Comparison of ENCODE assay signal across 25 cellular contexts in genomic region chr11:32316232-32316631, GRCh38.
A peak's percentile ranks its signal among the peaks of the same experiment; 100 is the strongest.
DNase-seq lines count a peak whose midpoint lies in the region; ATAC-seq, FAIRE-seq and TF ChIP-seq lines count a peak whose summit lies in the region.
"Had no signal": no experiment of that assay in that cellular context is flagged by ENCODE, and none has a peak within 500 bp of the region (broad histone marks: within the 10 kb centered on the region; RNA-seq: fewer than 3 reads in every experiment).

No MANE protein-coding gene starts in this region.

- DNase-seq in GM13977 (ENCODE audit: low spot score) (peak; percentile 41), GM12878 (ENCODE audit: low read depth, low spot score) (no peak), GM23338 (ENCODE audit: low spot score) (no peak), heart left ventricle (no peak), heart right ventricle (no peak), H4 (ENCODE audit: low spot score) (no peak)
- DNase-seq: CD4-positive, CD25-positive, alpha-beta regulatory T cell; COR-L47; DND-41; H7; HFFc6; Karpas-422; MG63; NCI-H1417 treated with DMSO at 0.1 percent for 48 hours; NCI-H187 treated with DMSO at 0.1 percent for 48 hours; NCI-H2107; NCI-H226; NCI-H524; NCI-H774; Peyer's patch; SJCRH30; T-cell had no signal

- no peak overlapping the region for H3K4me2 ChIP-seq in GM12878 (ENCODE audit: control insufficient read depth, insufficient read depth)
- no peak overlapping the region for H3K4me2 ChIP-seq in GM23338

- intact Hi-C loops in GM12878 (cut with micrococcal nuclease; ENCODE audit: unreplicated experiment) (no loop called here), heart left ventricle (cut with DNase I) (no loop called here), heart right ventricle (cut with DNase I) (no loop called here)

- no peak overlapping the region for H3K4me3 Mint-ChIP-seq in GM23338
- H3K4me3 Mint-ChIP-seq: CD4-positive, CD25-positive, alpha-beta regulatory T cell; HFFc6; T-cell; T-helper 2 cell treated with Interferon-gamma antibody and Interleukin-4, amounts not matched to agents 5 μg/mL and 100 μg/mL, for 36 hours had no signal

- FAIRE-seq in GM12878 (lab: Jason Lieb, UNC): peak; percentile 82

- no peak for TF ChIP-seq RAD21 in GM12878 (IDR thresholded peaks at IDR 0.05; ENCODE audit: insufficient read depth, low read depth, low read length)

- no peak overlapping the region for H3K9ac ChIP-seq in GM12878 (ENCODE audit: control insufficient read depth, insufficient read depth, low read length)

- no peak overlapping the region for H3K27ac ChIP-seq in GM12878 (ENCODE audit: control insufficient read depth, insufficient read depth)
- H3K27ac ChIP-seq in GM23338 (ENCODE audit: low read depth): no peak overlapping the region
- H3K27ac ChIP-seq in heart left ventricle: no peak overlapping the region
- H3K27ac ChIP-seq in heart right ventricle: no peak overlapping the region
- H3K27ac ChIP-seq: Peyer's patch, SJCRH30 had no signal

- no peaks in the 10 kb centered on the region for H3K79me2 ChIP-seq in GM12878 (ENCODE audit: control insufficient read depth, insufficient read depth, low read length)
- no peaks in the 10 kb centered on the region for H3K79me2 ChIP-seq in GM23338 (replicated peaks; ENCODE audit: insufficient read depth)

- ATAC-seq in GM18868 (IDR thresholded peaks at IDR 0.05; ENCODE audit: unreplicated experiment) (peak; percentile 47), HG03520 (IDR thresholded peaks at IDR 0.05; ENCODE audit: unreplicated experiment) (peak; percentile 55), GM12878 (peak; percentile 68), GM23338 (no peak), heart left ventricle (no peak), heart right ventricle (no peak)
- ATAC-seq: T-cell had no signal

- H3K36me3 ChIP-seq in GM12878 (ENCODE audit: control insufficient read depth in 2 of 2, insufficient read depth in 2 of 2, low read length in 1 of 2): no peaks in the 10 kb centered on the region
- no peaks in the 10 kb centered on the region for H3K36me3 ChIP-seq in GM23338 (ENCODE audit: insufficient read depth)
- no peaks in the 10 kb centered on the region for H3K36me3 ChIP-seq in heart left ventricle
- H3K36me3 ChIP-seq in heart right ventricle: no peaks in the 10 kb centered on the region
- H3K36me3 ChIP-seq: MG63, Peyer's patch, SJCRH30 had no signal

- no peaks in the 10 kb centered on the region for H3K9me3 Mint-ChIP-seq in GM23338
- H3K9me3 Mint-ChIP-seq: CD4-positive, CD25-positive, alpha-beta regulatory T cell; HFFc6; T-cell; T-helper 2 cell treated with Interferon-gamma antibody and Interleukin-4, amounts not matched to agents 5 μg/mL and 100 μg/mL, for 36 hours had no signal

- no peak overlapping the region for H3K4me3 ChIP-seq in GM12878
- H3K4me3 ChIP-seq in GM23338: no peak overlapping the region
- no peak overlapping the region for H3K4me3 ChIP-seq in heart left ventricle
- H3K4me3 ChIP-seq in heart right ventricle: no peak overlapping the region
- H3K4me3 ChIP-seq: MG63, Peyer's patch, SJCRH30 had no signal

- H3K27ac Mint-ChIP-seq in GM23338: no peak overlapping the region
- H3K27ac Mint-ChIP-seq: CD4-positive, CD25-positive, alpha-beta regulatory T cell; HFFc6; T-cell; T-helper 2 cell treated with Interferon-gamma antibody and Interleukin-4, amounts not matched to agents 5 μg/mL and 100 μg/mL, for 36 hours had no signal

- BruUV-seq in GM12878 (replicated peaks; lab: Mats Ljungman, UMichigan): no TSS peak

- TF ChIP-seq EP300 in GM12878 (IDR thresholded peaks at IDR 0.05; ENCODE audit: borderline replicate concordance in 1 of 2, control insufficient read depth in 1 of 2, low read depth in 2 of 2, low read length in 2 of 2): peak in 1 of 2 experiments; percentile 19; a peak in 1 of 4 replicates

- 8% methylated on average over 3 of the region's 3 CpGs for WGBS in GM12878 (ENCODE audit: insufficient coverage, insufficient replicate concordance, low lambda C conversion rate, missing lambda C conversion rate)
- WGBS in heart left ventricle, 4 donors: 87 to 96% (median 94%) methylated on average over 3 of the region's 3 CpGs
- WGBS in heart right ventricle, 2 donors: 88 to 89% methylated on average over 3 of the region's 3 CpGs

- H3F3A ChIP-seq in GM23338 (replicated peaks; ENCODE audit: low read depth): no peaks in the 10 kb centered on the region

- H3K4me1 ChIP-seq in GM12878 (ENCODE audit: control insufficient read depth, insufficient read depth, low read length) (no peaks in the 10 kb centered on the region), GM23338 (ENCODE audit: insufficient read depth) (no peaks in the 10 kb centered on the region; the same call in 1 of the 2 replicates), heart left ventricle (peaks cover 0 to 3% (median 0%) of the 10 kb centered on the region in 12 donors), heart right ventricle (no peaks in the 10 kb centered on the region)
- H3K4me1 ChIP-seq: Peyer's patch, SJCRH30 had no signal

- TF ChIP-seq POLR2A in GM12878 (IDR thresholded peaks at IDR 0.05; ENCODE audit: low read depth, low read length): no peak
- TF ChIP-seq POLR2A in heart left ventricle (IDR thresholded peaks at IDR 0.05): no peak

- no peaks in the 10 kb centered on the region for H3K9me2 ChIP-seq in GM23338 (ENCODE audit: insufficient read depth)

- H2AFZ ChIP-seq in GM12878 (ENCODE audit: control insufficient read depth, low read depth, low read length) (no peak overlapping the region), GM23338 (no peak overlapping the region)

- no peaks in the 10 kb centered on the region; the same call in 2 of the 3 replicates for H3K9me3 ChIP-seq in GM12878 (replicated peaks; ENCODE audit: control insufficient read depth, insufficient read depth, low read length)
- H3K9me3 ChIP-seq in heart left ventricle: no peaks in the 10 kb centered on the region
- H3K9me3 ChIP-seq in heart right ventricle: no peaks in the 10 kb centered on the region
- H3K9me3 ChIP-seq: MG63, Peyer's patch, SJCRH30 had no signal

- no peaks in the 10 kb centered on the region for H3K36me3 Mint-ChIP-seq in GM23338 (ENCODE audit: low read depth)
- H3K36me3 Mint-ChIP-seq: CD4-positive, CD25-positive, alpha-beta regulatory T cell; T-cell had no signal

- RAD21 ChIA-PET in GM12878 (lab: Charles Lee; ENCODE audit: unreplicated experiment): interaction anchor here (2.6 kb wide), 1 partner anchor 11 kb away, joined by 7 read pairs; no protein-coding TSS in a partner anchor

- H3K4me1 Mint-ChIP-seq in GM23338: peaks cover 25% of the 10 kb centered on the region
- H3K4me1 Mint-ChIP-seq: CD4-positive, CD25-positive, alpha-beta regulatory T cell had no signal

- peaks cover 0 to 4% of the 10 kb centered on the region in 2 experiments; a peak in 1 of 4 replicates for H3K27me3 ChIP-seq in GM12878 (replicated peaks in 1 of 2; ENCODE audit: control insufficient read depth in 2 of 2, insufficient read depth in 2 of 2, low read length in 1 of 2)
- no peaks in the 10 kb centered on the region for H3K27me3 ChIP-seq in GM23338 (ENCODE audit: insufficient read depth)
- H3K27me3 ChIP-seq in heart left ventricle: peaks cover 0 to 16% (median 0%) of the 10 kb centered on the region in 9 donors
- H3K27me3 ChIP-seq in heart right ventricle: peaks cover 0 to 38% (median 9%) of the 10 kb centered on the region in 7 donors
- H3K27me3 ChIP-seq: MG63, Peyer's patch, SJCRH30 had no signal

- H4K20me1 ChIP-seq in GM12878 (ENCODE audit: control insufficient read depth, insufficient read depth): no peaks in the 10 kb centered on the region
- no peaks in the 10 kb centered on the region for H4K20me1 ChIP-seq in GM23338 (replicated peaks; ENCODE audit: insufficient read depth)

- TF ChIP-seq CTCF in GM13977 (IDR thresholded peaks at IDR 0.05; ENCODE audit: extremely low read depth, insufficient read depth, missing control alignments) (no peak), GM12878 (IDR thresholded peaks at IDR 0.05 in 2 of 3, conservative IDR thresholded peaks at IDR 0.05 in 1 of 3; ENCODE audit: control insufficient read depth in 2 of 3, extremely low read depth in 1 of 3, insufficient read depth in 1 of 3, low read depth in 3 of 3, low read length in 3 of 3) (no peak), GM23338 (conservative IDR thresholded peaks at IDR 0.05; ENCODE audit: low read depth in 2 of 2) (no peak), heart left ventricle (IDR thresholded peaks at IDR 0.05) (no peak), heart right ventricle (IDR thresholded peaks at IDR 0.05) (no peak)

- peaks cover 5% of the 10 kb centered on the region for H3K27me3 Mint-ChIP-seq in GM23338 (ENCODE audit: insufficient read depth, low read depth, poor library complexity)

- CTCF ChIA-PET in GM12878 (lab: Yijun Ruan, JAX): interaction anchor here (1.0 to 1.9 kb wide), 6 partner anchors 8 to 477 kb away, joined by 3 to 8 read pairs (median 4); no protein-coding TSS in a partner anchor

- SMC1A ChIA-PET in GM12878 (lab: Charles Lee; ENCODE audit: uncharacterized antibody, unreplicated experiment): interaction anchor here (1.6 kb wide), 1 partner anchor 299 kb away, joined by 4 read pairs; no protein-coding TSS in a partner anchor

- in situ Hi-C loops in GM13977 (cut with MboI; ENCODE audit: low pct_unique_long_range_greater_than_20kb, low sequenced_read_pairs, unreplicated experiment): no loop called here
- in situ Hi-C loops in GM12878 (cut with MboI): no loop called here

- POLR2A ChIA-PET in GM12878 (lab: Charles Lee): interaction anchor here (0.5 kb wide), 1 partner anchor 381 kb away, joined by 3 read pairs; no protein-coding TSS in a partner anchor

TF ChIP-seq in GM12878, 131 proteins besides CTCF, POLR2A, EP300 and RAD21 (continues in another document):
- TF ChIP-seq ZNF217 (IDR thresholded peaks at IDR 0.05) (no peak), RAD51 (IDR thresholded peaks at IDR 0.05) (no peak)
- TF ChIP-seq, protein P1, sequence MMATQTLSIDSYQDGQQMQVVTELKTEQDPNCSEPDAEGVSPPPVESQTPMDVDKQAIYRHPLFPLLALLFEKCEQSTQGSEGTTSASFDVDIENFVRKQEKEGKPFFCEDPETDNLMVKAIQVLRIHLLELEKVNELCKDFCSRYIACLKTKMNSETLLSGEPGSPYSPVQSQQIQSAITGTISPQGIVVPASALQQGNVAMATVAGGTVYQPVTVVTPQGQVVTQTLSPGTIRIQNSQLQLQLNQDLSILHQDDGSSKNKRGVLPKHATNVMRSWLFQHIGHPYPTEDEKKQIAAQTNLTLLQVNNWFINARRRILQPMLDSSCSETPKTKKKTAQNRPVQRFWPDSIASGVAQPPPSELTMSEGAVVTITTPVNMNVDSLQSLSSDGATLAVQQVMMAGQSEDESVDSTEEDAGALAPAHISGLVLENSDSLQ (IDR thresholded peaks at IDR 0.05): peak; percentile 65

TF ChIP-seq in GM23338, 12 proteins besides CTCF, POLR2A, EP300 and RAD21:
- TF ChIP-seq EZH2 (IDR thresholded peaks at IDR 0.05; ENCODE audit: low read depth, unreplicated experiment) (no peak), ZNF114 (CRISPR knock-in tag; IDR thresholded peaks at IDR 0.05) (no peak)
TF ChIP-seq in GM23338: peak in this region for 0.

Comparison
In these comparisons a context has a peak if more than half of its experiments do, and no peak if none do; other contexts are left out.
1. ATAC-seq: peak in GM18868 (single experiment), HG03520 (single experiment) and GM12878 (single experiment); none in GM23338 (single experiment), heart left ventricle (0 of 4) and heart right ventricle (0 of 8).